ENCODE assay signal across 8 cellular contexts in the genomic region with DNA sequence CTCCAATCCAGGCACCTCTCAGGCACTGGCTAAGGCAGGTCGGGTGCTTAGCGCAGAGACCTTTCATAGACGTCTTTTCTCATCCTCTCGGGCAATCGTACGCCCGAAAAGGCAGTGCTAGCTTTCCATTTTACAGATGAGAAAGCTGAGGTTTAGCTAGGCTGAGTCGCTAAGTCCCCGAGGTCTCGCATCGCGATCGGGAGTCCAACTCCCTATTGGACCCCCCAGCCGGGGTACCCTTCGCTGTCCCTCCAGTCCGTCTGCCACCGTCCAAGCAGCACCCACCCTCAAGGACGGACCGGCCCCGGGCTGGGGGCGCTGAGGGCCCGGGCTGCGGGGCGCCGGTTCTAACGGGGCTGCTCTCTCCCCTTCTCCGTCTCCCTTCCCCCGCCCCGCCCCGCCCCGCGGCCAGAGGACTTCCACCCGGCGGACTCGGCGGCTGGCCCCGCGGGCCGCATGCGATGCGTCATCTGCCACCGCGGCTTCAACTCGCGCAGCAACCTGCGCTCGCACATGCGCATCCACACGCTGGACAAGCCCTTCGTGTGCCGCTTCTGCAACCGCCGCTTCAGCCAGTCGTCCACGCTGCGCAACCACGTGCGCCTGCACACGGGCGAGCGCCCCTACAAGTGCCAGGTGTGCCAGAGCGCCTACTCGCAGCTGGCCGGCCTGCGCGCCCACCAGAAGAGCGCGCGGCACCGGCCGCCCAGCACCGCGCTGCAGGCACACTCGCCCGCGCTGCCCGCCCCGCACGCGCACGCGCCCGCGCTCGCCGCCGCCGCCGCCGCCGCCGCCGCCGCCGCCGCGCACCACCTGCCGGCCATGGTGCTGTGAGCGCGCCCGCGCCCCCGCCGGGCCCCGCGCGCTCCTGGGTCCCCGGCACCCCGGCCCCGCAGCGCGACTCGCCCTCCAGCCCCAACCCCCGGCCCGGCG. TPM values are rescaled to one million over a fixed set of nuclear protein-coding genes. Genes with fewer than 3 reads are reported as not detected.
DNase-seq lines count a peak whose midpoint lies in the region; ATAC-seq and TF ChIP-seq lines count a peak whose summit lies in the region.

No MANE protein-coding gene starts in this region.

- H3K27ac ChIP-seq in HUES48 (ENCODE audit: low read depth, low read length) (no peak overlapping the region), foreskin keratinocyte (no peak overlapping the region), neutrophil (no peak overlapping the region), thyroid gland (no peak overlapping the region)

- TF ChIP-seq POLR2A in thyroid gland (IDR thresholded peaks at IDR 0.05): no peak

- H3K27me3 ChIP-seq in HUES48 (ENCODE audit: control insufficient read depth, insufficient read depth, low read length) (peaks cover 54% of the 10 kb centered on the region), foreskin keratinocyte (peaks cover 30% of the 10 kb centered on the region), neutrophil (peaks cover 88% of the 10 kb centered on the region), thyroid gland (no peaks in the 10 kb centered on the region)

- ATAC-seq in foreskin keratinocyte (peak; percentile 69), HG03097 (IDR thresholded peaks at IDR 0.05; ENCODE audit: low FRiP score, unreplicated experiment) (no peak)

- WGBS in thyroid gland, 2 donors: 6 to 9% methylated on average over 20 to 48 of the region's 116 CpGs

- H3K36me3 ChIP-seq in HUES48 (ENCODE audit: control insufficient read depth, insufficient read depth, low read length) (no peaks in the 10 kb centered on the region), neutrophil (no peaks in the 10 kb centered on the region), thyroid gland (no peaks in the 10 kb centered on the region)

- H3K4me1 ChIP-seq in HUES48 (ENCODE audit: control insufficient read depth, insufficient read depth, low read length) (peaks cover 5% of the 10 kb centered on the region; the same call in 1 of the 2 replicates), foreskin keratinocyte (peaks cover 5% of the 10 kb centered on the region), neutrophil (ENCODE audit: control insufficient read depth in 1 of 2, insufficient read depth in 1 of 2, low read depth in 1 of 2, low read length in 1 of 2) (peaks cover 10 to 17% of the 10 kb centered on the region in 2 experiments), thyroid gland (peaks cover 12 to 14% of the 10 kb centered on the region in 2 donors)

- H3K9me3 ChIP-seq in HUES48 (ENCODE audit: control insufficient read depth, insufficient read depth, low read length): peaks cover 6% of the 10 kb centered on the region; the same call in 1 of the 2 replicates
- no peaks in the 10 kb centered on the region for H3K9me3 ChIP-seq in neutrophil
- H3K9me3 ChIP-seq in thyroid gland: no peaks in the 10 kb centered on the region

- no peak overlapping the region for H3K9ac ChIP-seq in HUES48 (ENCODE audit: low read depth, low read length)

- intact Hi-C loops in thyroid gland (cut with DNase I): no loop called here

- DNase-seq in EL (peak; percentile 92), RPMI7951 (ENCODE audit: low read depth) (peak; percentile 84), activated gamma-delta T cell (lab: John Stamatoyannopoulos, UW) (peak; percentile 49), foreskin keratinocyte (peak; percentile 57 to 72), thyroid gland (peak; percentile 88 to 89)

- H3K4me3 ChIP-seq in HUES48 (ENCODE audit: low read depth, low read length): peak overlapping the region; percentile 73
- peak overlapping the region; percentile 49 to 60 for H3K4me3 ChIP-seq in neutrophil (ENCODE audit: low read depth in 1 of 2, low read length in 1 of 2)
- H3K4me3 ChIP-seq in thyroid gland (replicated peaks in 1 of 3): peak overlapping the region in 1 of 3 donors; percentile 43

- no peak for TF ChIP-seq CTCF in foreskin keratinocyte (conservative IDR thresholded peaks at IDR 0.05)
- no peak for TF ChIP-seq CTCF in neutrophil (IDR thresholded peaks at IDR 0.05)
- TF ChIP-seq CTCF in thyroid gland (IDR thresholded peaks at IDR 0.05): no peak

RNA-seq across cellular contexts. Expression of a gene that starts 12.5 kb away (rescaled TPM):
- total RNA-seq in RPMI7951 (2014; rRNA removed; shearing (Covaris generic)): 33.9 and 40.7 TPM in 2 replicates
- total RNA-seq in foreskin keratinocyte: 45.6 and 54.7 TPM in 2 replicates
- 32.3 and 38.5 TPM in 2 replicates for polyA plus RNA-seq in foreskin keratinocyte
- 10 to 100 TPM; 19.2 to 21.6 (median 20.3) TPM for total RNA-seq in thyroid gland

RNA-seq across cellular contexts. Expression of a gene that starts 16.7 kb away (rescaled TPM):
- total RNA-seq in RPMI7951 (2014; rRNA removed; shearing (Covaris generic)): not detected in 2 replicates
- not detected in 2 replicates for total RNA-seq in foreskin keratinocyte
- polyA plus RNA-seq in foreskin keratinocyte: 0.02 TPM in 1 of 2 replicates, not detected in the other
- not detected for total RNA-seq in thyroid gland
